ENCODE assay signal across 14 cellular contexts in the genomic region with DNA sequence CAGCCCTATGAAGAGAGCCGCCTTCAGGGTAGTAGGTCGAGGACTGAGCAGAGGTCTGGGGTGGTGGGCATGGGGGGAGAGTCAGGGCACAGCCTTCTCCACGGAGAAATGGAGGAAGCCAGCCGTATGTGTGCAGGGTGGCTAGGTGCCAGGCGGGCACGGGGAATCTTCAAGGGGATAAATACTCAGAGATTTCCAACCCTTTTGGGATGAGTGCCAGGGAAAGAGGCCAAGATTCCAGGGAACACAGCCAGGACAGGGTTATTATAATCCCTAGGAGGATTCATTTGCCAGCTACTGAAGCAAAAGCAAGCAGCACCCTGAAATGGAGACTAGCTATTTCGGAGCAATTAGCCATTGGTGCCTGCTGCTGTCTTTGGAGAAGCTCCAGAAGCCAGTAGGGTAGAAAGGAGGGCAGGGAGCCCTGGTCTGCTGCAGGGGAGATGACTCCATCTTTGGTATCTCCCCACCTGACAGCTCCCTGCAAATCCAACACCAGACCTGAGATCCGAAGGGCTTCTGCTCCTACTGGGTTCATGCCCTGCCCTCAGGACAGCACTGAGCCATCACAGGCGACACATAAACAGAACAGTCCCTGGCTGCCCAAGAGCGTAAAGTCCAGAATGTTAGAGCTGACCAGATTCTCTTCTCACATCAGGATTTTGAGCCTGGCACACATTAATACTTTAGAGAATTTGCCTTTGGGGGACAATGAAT.
A peak's percentile ranks its signal among the peaks of the same experiment; 100 is the strongest.
DNase-seq lines count a peak whose midpoint lies in the region; ATAC-seq and TF ChIP-seq lines count a peak whose summit lies in the region.
"Had no signal": no experiment of that assay in that cellular context is flagged by ENCODE, and none has a peak within 500 bp of the region (broad histone marks: within the 10 kb centered on the region; RNA-seq: fewer than 3 reads in every experiment).

No MANE protein-coding gene starts in this region.

- no peak overlapping the region for H3K4me3 Mint-ChIP-seq in activated CD4-positive, alpha-beta T cell treated with anti-CD3 and anti-CD28 coated beads, Interleukin-2, amount 10 ng/mL, durations not matched to agents 7 days and 5 days

- DNase-seq in AG09309 (ENCODE audit: low read depth) (peak; percentile 4), NCI-H1105 treated with DMSO at 0.1 percent for 48 hours (lab: John Stamatoyannopoulos, UW) (peak; percentile 100), cardiac fibroblast (ENCODE audit: low read depth in 2 of 2) (peak; percentile 10 to 56), lung (ENCODE audit: low spot score) (peak; percentile 67), Peyer's patch (no peak), iPS-NIHi11 (ENCODE audit: low spot score) (no peak)
- DNase-seq in activated CD4-positive, alpha-beta T cell treated with anti-CD3 and anti-CD28 coated beads, Interleukin-2, amount 10 ng/mL, durations not matched to agents 7 days and 5 days = no peak
- DNase-seq: activated T-cell treated with anti-CD3 and anti-CD28 coated beads, Interleukin-2, amount 50 U/mL, for 1 hour; KG1; naive B cell had no signal

- TF ChIP-seq CTCF in AG09309 (IDR thresholded peaks at IDR 0.05; ENCODE audit: control insufficient read depth, insufficient read depth, low read depth, low read length, missing control alignments) (no peak), cardiac fibroblast (IDR thresholded peaks at IDR 0.05; ENCODE audit: low read depth, low read length) (no peak), lung (IDR thresholded peaks at IDR 0.05; ENCODE audit: control extremely low read depth, extremely low read depth) (no peak), Peyer's patch (IDR thresholded peaks at IDR 0.05) (no peak)

- no peak for TF ChIP-seq POLR2A in Peyer's patch (IDR thresholded peaks at IDR 0.05)

- 36 to 59% methylated on average over 10 of the region's 10 CpGs for WGBS in lung, 2 donors

- H3K36me3 ChIP-seq in lung (ENCODE audit: control insufficient read depth in 2 of 2, insufficient read depth in 2 of 2, low read length in 2 of 2) (no peaks in the 10 kb centered on the region), Peyer's patch (no peaks in the 10 kb centered on the region)
- H3K36me3 ChIP-seq: BLaER1 had no signal

- H3K27ac Mint-ChIP-seq in activated CD4-positive, alpha-beta T cell treated with anti-CD3 and anti-CD28 coated beads, Interleukin-2, amount 10 ng/mL, durations not matched to agents 7 days and 5 days = no peak overlapping the region
- H3K27ac Mint-ChIP-seq: naive B cell had no signal

- no peaks in the 10 kb centered on the region for H3K9me3 ChIP-seq in lung (ENCODE audit: control insufficient read depth in 2 of 2, insufficient read depth in 1 of 2, low read length in 1 of 2)
- H3K9me3 ChIP-seq in Peyer's patch = no peaks in the 10 kb centered on the region
- H3K9me3 ChIP-seq: BLaER1 had no signal

- H3K27ac ChIP-seq in lung (ENCODE audit: low read depth in 1 of 2, low read length in 1 of 2) (no peak overlapping the region), Peyer's patch (no peak overlapping the region)
- H3K27ac ChIP-seq: BLaER1, epithelial cell of prostate, SK-N-MC had no signal

- H3K4me1 Mint-ChIP-seq in activated CD4-positive, alpha-beta T cell treated with anti-CD3 and anti-CD28 coated beads, Interleukin-2, amount 10 ng/mL, durations not matched to agents 7 days and 5 days = no peaks in the 10 kb centered on the region
- H3K4me1 Mint-ChIP-seq: naive B cell had no signal

- H3K36me3 Mint-ChIP-seq in activated CD4-positive, alpha-beta T cell treated with anti-CD3 and anti-CD28 coated beads, Interleukin-2, amount 10 ng/mL, durations not matched to agents 7 days and 5 days (ENCODE audit: low read depth) = no peaks in the 10 kb centered on the region
- H3K36me3 Mint-ChIP-seq: naive B cell had no signal

- ATAC-seq in lung (ENCODE audit: insufficient read depth, low FRiP score) (no peak), HG03159 (IDR thresholded peaks at IDR 0.05; ENCODE audit: unreplicated experiment) (no peak)

- no peaks in the 10 kb centered on the region for H3K27me3 Mint-ChIP-seq in activated CD4-positive, alpha-beta T cell treated with anti-CD3 and anti-CD28 coated beads, Interleukin-2, amount 10 ng/mL, durations not matched to agents 7 days and 5 days
- H3K27me3 Mint-ChIP-seq: naive B cell had no signal

- H3K9me3 Mint-ChIP-seq in activated CD4-positive, alpha-beta T cell treated with anti-CD3 and anti-CD28 coated beads, Interleukin-2, amount 10 ng/mL, durations not matched to agents 7 days and 5 days = no peaks in the 10 kb centered on the region

- H3K4me3 ChIP-seq in AG09309 (ENCODE audit: control insufficient read depth, low read depth, low read length) = no peak overlapping the region
- no peak overlapping the region for H3K4me3 ChIP-seq in cardiac fibroblast (replicated peaks in 1 of 2; ENCODE audit: low read depth in 2 of 2, low read length in 2 of 2)
- H3K4me3 ChIP-seq in lung = no peak overlapping the region
- no peak overlapping the region for H3K4me3 ChIP-seq in Peyer's patch
- H3K4me3 ChIP-seq: BLaER1, SK-N-MC had no signal

- H3K27me3 ChIP-seq in lung (ENCODE audit: control insufficient read depth, insufficient read depth) = no peaks in the 10 kb centered on the region
- no peaks in the 10 kb centered on the region for H3K27me3 ChIP-seq in Peyer's patch
- H3K27me3 ChIP-seq: BLaER1 had no signal

- CTCF ChIA-PET in activated CD4-positive, alpha-beta T cell treated with anti-CD3 and anti-CD28 coated beads, Interleukin-2, amount 10 ng/mL, durations not matched to agents 7 days and 5 days (lab: Charles Lee) = no interaction called here

- peaks cover 4 to 5% of the 10 kb centered on the region in 2 donors for H3K4me1 ChIP-seq in lung (ENCODE audit: control insufficient read depth in 2 of 2, insufficient read depth in 2 of 2, low read length in 2 of 2)
- H3K4me1 ChIP-seq in Peyer's patch = peaks cover 0 to 7% (median 0%) of the 10 kb centered on the region in 4 donors

- POLR2A ChIA-PET in activated CD4-positive, alpha-beta T cell treated with anti-CD3 and anti-CD28 coated beads, Interleukin-2, amount 10 ng/mL, durations not matched to agents 7 days and 5 days (lab: Charles Lee) = no interaction called here

Comparison
In these comparisons a context has a peak if more than half of its experiments do, and no peak if none do; other contexts are left out.
1. DNase-seq: peak in AG09309 (single experiment), NCI-H1105 treated with DMSO at 0.1 percent for 48 hours (single experiment), cardiac fibroblast (2 of 2) and lung (single experiment); none in Peyer's patch (0 of 3), iPS-NIHi11 (single experiment) and activated CD4-positive, alpha-beta T cell treated with anti-CD3 and anti-CD28 coated beads, Interleukin-2, amount 10 ng/mL, durations not matched to agents 7 days and 5 days (single experiment).